ENCODE assay signal across 1 cellular context in genomic region chr10:130110236-130111114, GRCh38.
TF ChIP-seq lines count a peak whose summit lies in the region.

TSS of gene C10orf143 (minus strand) at chr10:130110830. CDS start at chr10:130110772, 58 bp downstream.

TF ChIP-seq in SK-N-SH treated with all-trans-retinoic acid at 6 μM for 48 hours, 23 proteins besides CTCF, POLR2A, EP300 and RAD21 (continued from another document):
- TF ChIP-seq POU6F1 (CRISPR knock-in tag; IDR thresholded peaks at IDR 0.05; ENCODE audit: borderline replicate concordance, low read depth), result no peak
TF ChIP-seq in SK-N-SH treated with all-trans-retinoic acid at 6 μM for 48 hours: peak in this region for 0.
